ENCODE assay signal across 18 cellular contexts in genomic region chr12:12392428-12392827, GRCh38. TPM values are rescaled to one million over a fixed set of nuclear protein-coding genes. Genes with fewer than 3 reads are reported as not detected.
DNase-seq lines count a peak whose midpoint lies in the region; ATAC-seq and TF ChIP-seq lines count a peak whose summit lies in the region.
"Had no signal": no experiment of that assay in that cellular context is flagged by ENCODE, and none has a peak within 500 bp of the region (broad histone marks: within the 10 kb centered on the region; RNA-seq: fewer than 3 reads in every experiment).

No MANE protein-coding gene starts in this region.

- no peaks in the 10 kb centered on the region for H3K27me3 ChIP-seq in Caco-2 (replicated peaks; ENCODE audit: control insufficient read depth, insufficient read depth, low read length)
- H3K27me3 ChIP-seq in SK-N-SH (ENCODE audit: insufficient read depth) = no peaks in the 10 kb centered on the region
- H3K27me3 ChIP-seq: Peyer's patch had no signal

- TF ChIP-seq CTCF in Caco-2 (IDR thresholded peaks at IDR 0.05; ENCODE audit: insufficient read depth in 1 of 2, low read depth in 1 of 2, low read length in 1 of 2, severe bottlenecking in 1 of 2, unreplicated experiment in 1 of 2) (no peak), SK-N-SH (IDR thresholded peaks at IDR 0.05) (no peak), choroid plexus epithelial cell (conservative IDR thresholded peaks at IDR 0.05; ENCODE audit: low read depth, low read length) (no peak), retinal pigment epithelial cell (conservative IDR thresholded peaks at IDR 0.05; ENCODE audit: low read depth, low read length) (no peak)

- no peak for TF ChIP-seq RAD21 in SK-N-SH (IDR thresholded peaks at IDR 0.05; ENCODE audit: low read length)

- H3K4me1 Mint-ChIP-seq in Caco-2 (ENCODE audit: low read depth, unreplicated experiment) = peaks cover 50% of the 10 kb centered on the region
- H3K4me1 Mint-ChIP-seq: B cell had no signal

- DNase-seq in Caco-2 = no peak
- DNase-seq in SK-N-SH = peak; percentile 43
- DNase-seq in choroid plexus epithelial cell (ENCODE audit: low read depth) = peak; percentile 41
- peak; percentile 39 for DNase-seq in retinal pigment epithelial cell (ENCODE audit: low read depth)
- DNase-seq in H4 (ENCODE audit: low spot score) = no peak
- DNase-seq: CD8-positive, alpha-beta T cell; GF-D8; KG1; NCI-H1092; NCI-H1694; NCI-H446; NCI-H748 treated with DMSO at 0.1 percent for 48 hours; Peyer's patch; SHP77 treated with DMSO at 0.1 percent for 48 hours had no signal

- no peak overlapping the region for H2AFZ ChIP-seq in SK-N-SH (ENCODE audit: low read depth)
- H2AFZ ChIP-seq: GM23338 had no signal

- no peaks in the 10 kb centered on the region for H3K36me3 Mint-ChIP-seq in Caco-2 (ENCODE audit: insufficient read depth, unreplicated experiment)

- peak overlapping the region; percentile 47 for H3K27ac Mint-ChIP-seq in Caco-2 (ENCODE audit: unreplicated experiment)
- H3K27ac Mint-ChIP-seq: B cell; CD8-positive, alpha-beta T cell; GM23338 had no signal

- CTCF ChIA-PET in Caco-2 (lab: Charles Lee) = interaction anchor here (0.6 to 1.4 kb wide), 3 partner anchors 11 to 312 kb away, joined by 4 to 5 read pairs (median 5); no protein-coding TSS in a partner anchor
- CTCF ChIA-PET in SK-N-SH (lab: Yijun Ruan, JAX) = no interaction called here

- ATAC-seq in GM19455 (IDR thresholded peaks at IDR 0.05; ENCODE audit: unreplicated experiment) (no peak), HG03442 (IDR thresholded peaks at IDR 0.05; ENCODE audit: unreplicated experiment) (no peak)
- ATAC-seq: CD8-positive, alpha-beta T cell; GM23338 had no signal

- H3K4me3 Mint-ChIP-seq in Caco-2 (ENCODE audit: unreplicated experiment) = no peak overlapping the region
- H3K4me3 Mint-ChIP-seq: B cell; CD8-positive, alpha-beta T cell; GM23338 had no signal

- 71% methylated on average over 2 of the region's 2 CpGs for WGBS in SK-N-SH (ENCODE audit: low lambda C conversion rate)

- H3K27ac ChIP-seq in SK-N-SH (ENCODE audit: low read depth in 2 of 2, low read length in 1 of 2) = peak overlapping the region in 1 of 2 experiments; percentile 59; a peak in 2 of 4 replicates
- H3K27ac ChIP-seq: Peyer's patch had no signal

- H3K9me3 ChIP-seq in Caco-2 (no peaks in the 10 kb centered on the region), SK-N-SH (no peaks in the 10 kb centered on the region)
- H3K9me3 ChIP-seq: Peyer's patch had no signal

- H3K9me3 Mint-ChIP-seq in Caco-2 (ENCODE audit: unreplicated experiment) = peaks cover 22% of the 10 kb centered on the region
- H3K9me3 Mint-ChIP-seq: CD8-positive, alpha-beta T cell; GM23338 had no signal

- H3K4me1 ChIP-seq in Caco-2 = peaks cover 33% of the 10 kb centered on the region
- H3K4me1 ChIP-seq in SK-N-SH (ENCODE audit: control insufficient read depth in 1 of 2, insufficient read depth in 2 of 2, low read depth in 1 of 2, low read length in 1 of 2) = peaks cover 6 to 11% of the 10 kb centered on the region in 2 experiments; a peak in 3 of 4 replicates
- H3K4me1 ChIP-seq: Peyer's patch had no signal

- no TSS peak for BruUV-seq in Caco-2 (replicated peaks; lab: Mats Ljungman, UMichigan)

- POLR2A ChIA-PET in Caco-2 (lab: Charles Lee) (interaction anchor here (0.6 kb wide), 2 partner anchors 8 to 322 kb away, joined by 3 read pairs; no protein-coding TSS in a partner anchor), SK-N-SH (lab: Yijun Ruan, JAX) (no interaction called here)

- intact Hi-C loops in Caco-2 (cut with micrococcal nuclease; ENCODE audit: unreplicated experiment) = no loop called here

- no peaks in the 10 kb centered on the region for H3F3A ChIP-seq in SK-N-SH (replicated peaks; ENCODE audit: insufficient read depth)

- H3K27me3 Mint-ChIP-seq in Caco-2 (ENCODE audit: insufficient read depth, unreplicated experiment) = no peaks in the 10 kb centered on the region
- H3K27me3 Mint-ChIP-seq: B cell had no signal

- no peak overlapping the region for H3K9ac ChIP-seq in SK-N-SH

- no peaks in the 10 kb centered on the region for H3K9me2 ChIP-seq in SK-N-SH

- no peak overlapping the region for H3K4me3 ChIP-seq in Caco-2 (ENCODE audit: low read depth, low read length)
- H3K4me3 ChIP-seq in SK-N-SH (ENCODE audit: low read depth in 2 of 2, low read length in 1 of 2) = no peak overlapping the region
- H3K4me3 ChIP-seq in choroid plexus epithelial cell (ENCODE audit: low read depth, low read length) = no peak overlapping the region
- no peak overlapping the region for H3K4me3 ChIP-seq in retinal pigment epithelial cell (ENCODE audit: low read length)
- H3K4me3 ChIP-seq: GM23338, Peyer's patch had no signal

- no peaks in the 10 kb centered on the region for H3K79me2 ChIP-seq in SK-N-SH (ENCODE audit: insufficient read depth)

- no peak overlapping the region for H3K4me2 ChIP-seq in SK-N-SH
- H3K4me2 ChIP-seq: GM23338 had no signal

- TF ChIP-seq EP300 in SK-N-SH (IDR thresholded peaks at IDR 0.05; ENCODE audit: borderline replicate concordance in 1 of 2, low read depth in 1 of 2, low read length in 1 of 2) = peak in 1 of 2 experiments; percentile 59; a peak in 2 of 4 replicates

- no peaks in the 10 kb centered on the region for H4K20me1 ChIP-seq in SK-N-SH (ENCODE audit: insufficient read depth)

- H3K36me3 ChIP-seq in Caco-2 (ENCODE audit: control insufficient read depth, insufficient read depth, low read length) (no peaks in the 10 kb centered on the region), SK-N-SH (replicated peaks in 1 of 2; ENCODE audit: control insufficient read depth in 1 of 2, insufficient read depth in 2 of 2, low read length in 1 of 2) (no peaks in the 10 kb centered on the region)
- H3K36me3 ChIP-seq: Peyer's patch had no signal

TF ChIP-seq in SK-N-SH, 30 proteins besides CTCF, POLR2A, EP300 and RAD21 (continues in another document):
- TF ChIP-seq GATA2 (CRISPR knock-in tag; IDR thresholded peaks at IDR 0.05) (peak; percentile 74), TCF12 (IDR thresholded peaks at IDR 0.05) (no peak; the same call in 1 of the 2 replicates), JUND (IDR thresholded peaks at IDR 0.05) (no peak), ZBTB33 (IDR thresholded peaks at IDR 0.05; ENCODE audit: borderline replicate concordance, low read depth) (no peak), NRF1 (IDR thresholded peaks at IDR 0.05; ENCODE audit: low read depth, low read length) (no peak), CHD2 (IDR thresholded peaks at IDR 0.05; ENCODE audit: low read length, partially characterized antibody) (peak; percentile 13), POLR2AphosphoS5 (IDR thresholded peaks at IDR 0.05; ENCODE audit: low read depth, low read length) (no peak), MXI1 (IDR thresholded peaks at IDR 0.05; ENCODE audit: low read depth, low read length) (no peak), TAF1 (IDR thresholded peaks at IDR 0.05; ENCODE audit: borderline replicate concordance, low read depth, low read length) (no peak), IRF3 (IDR thresholded peaks at IDR 0.05; ENCODE audit: low read depth, low read length) (no peak), MAX (IDR thresholded peaks at IDR 0.05; ENCODE audit: low read depth) (no peak), FOSL2 (IDR thresholded peaks at IDR 0.05; ENCODE audit: borderline replicate concordance, low read depth) (no peak), ELF1 (IDR thresholded peaks at IDR 0.05) (no peak), SIN3A (IDR thresholded peaks at IDR 0.05; ENCODE audit: borderline replicate concordance, low read depth, low read length) (no peak), RCOR1 (IDR thresholded peaks at IDR 0.05; ENCODE audit: low read length) (peak; percentile 64; the same call in 1 of the 2 replicates), NFIC (IDR thresholded peaks at IDR 0.05; ENCODE audit: borderline replicate concordance) (no peak)

RNA-seq across cellular contexts. Expression of gene BORCS5, which starts 35.5 kb away (rescaled TPM):
- total RNA-seq in Caco-2 (2022) = 25.5 and 25.7 TPM in 2 replicates
- 13.6 and 16.3 TPM in 2 replicates for polyA plus RNA-seq in SK-N-SH (2012; rRNA removed)
- 10.4 and 11.8 TPM in 2 replicates for polyA plus RNA-seq in SK-N-SH (2012; cell fraction: cytosol; rRNA removed)
- 10.6 and 13.9 TPM in 2 replicates for polyA plus RNA-seq in SK-N-SH (2012; cell fraction: nucleus; rRNA removed)
- 8.1 and 9.8 TPM in 2 replicates for total RNA-seq in H4 (2014; rRNA removed; shearing (Covaris generic))

RNA-seq across cellular contexts. Expression of gene MANSC1, which starts 42.4 kb away (rescaled TPM):
- total RNA-seq in Caco-2 (2022) = 27.5 and 28.9 TPM in 2 replicates
- 2.9 and 3.7 TPM in 2 replicates for polyA plus RNA-seq in SK-N-SH (2012; rRNA removed)
- 4.7 and 5.1 TPM in 2 replicates for polyA plus RNA-seq in SK-N-SH (2012; cell fraction: cytosol; rRNA removed)
- polyA plus RNA-seq in SK-N-SH (2012; cell fraction: nucleus; rRNA removed) = 1.2 and 1.7 TPM in 2 replicates
- 0.39 and 0.52 TPM in 2 replicates for total RNA-seq in H4 (2014; rRNA removed; shearing (Covaris generic))
- total RNA-seq: CD8-positive, alpha-beta T cell had no signal

Comparison
In these comparisons a context has a peak if more than half of its experiments do, and no peak if none do; other contexts are left out.
1. DNase-seq: peak in SK-N-SH (single experiment), choroid plexus epithelial cell (single experiment) and retinal pigment epithelial cell (single experiment); none in Caco-2 (0 of 2) and H4 (single experiment).
2. RNA of gene MANSC1, which starts 42.4 kb away (total RNA-seq): 27.5 to 28.9 TPM in Caco-2; 0.39 to 0.52 TPM in H4; every median in the first group is over 10 times any median in the second.